ENCODE assay signal across 22 cellular contexts in genomic region chr4:67785528-67785927, GRCh38. TPM values are rescaled to one million over a fixed set of nuclear protein-coding genes. Genes with fewer than 3 reads are reported as not detected.
"Had no signal": no experiment of that assay in that cellular context is flagged by ENCODE, and none has a peak within 500 bp of the region (broad histone marks: within the 10 kb centered on the region; RNA-seq: fewer than 3 reads in every experiment).

No MANE protein-coding gene starts in this region.

- H3K27me3 ChIP-seq: adrenal gland, esophagus squamous epithelium, right lobe of liver, upper lobe of right lung had no signal

- H3K9me3 Mint-ChIP-seq: activated naive CD4-positive, alpha-beta T cell treated with anti-CD3 and anti-CD28 coated beads, Interleukin-2, amount 50 U/mL, for 72 hours; dendritic cell treated with granulocyte-macrophage colony-stimulating factor and Interleukin-4, amounts not matched to agents 40 ng/mL and 50 ng/mL, for 4 days; natural killer cell treated with Interleukin-12 subunit alpha and Interleukin-12 subunit beta and Interleukin-15 and Interleukin-18, amount 100 ng/mL, for 72 hours; stimulated activated naive B cell treated with anti-CD40 and anti-IgM and Interleukin-4, amounts not matched to agents 10 μg/mL and 1 μg/mL and 100 μg/mL, for 72 hours had no signal

- H3K4me3 Mint-ChIP-seq: dendritic cell treated with granulocyte-macrophage colony-stimulating factor and Interleukin-4, amounts not matched to agents 40 ng/mL and 50 ng/mL, for 4 days; natural killer cell treated with Interleukin-12 subunit alpha and Interleukin-12 subunit beta and Interleukin-15 and Interleukin-18, amount 100 ng/mL, for 72 hours; stimulated activated naive B cell treated with anti-CD40 and anti-IgM and Interleukin-4, amounts not matched to agents 10 μg/mL and 1 μg/mL and 100 μg/mL, for 72 hours had no signal

- H3K4me1 Mint-ChIP-seq: stimulated activated naive B cell treated with anti-CD40 and anti-IgM and Interleukin-4, amounts not matched to agents 10 μg/mL and 1 μg/mL and 100 μg/mL, for 72 hours had no signal

- H3K4me1 ChIP-seq: adrenal gland, lower lobe of right lung, parathyroid adenoma, right lobe of liver, upper lobe of right lung had no signal

- H3K27ac Mint-ChIP-seq: activated naive CD4-positive, alpha-beta T cell treated with anti-CD3 and anti-CD28 coated beads, Interleukin-2, amount 50 U/mL, for 72 hours; dendritic cell treated with granulocyte-macrophage colony-stimulating factor and Interleukin-4, amounts not matched to agents 40 ng/mL and 50 ng/mL, for 4 days; natural killer cell treated with Interleukin-12 subunit alpha and Interleukin-12 subunit beta and Interleukin-15 and Interleukin-18, amount 100 ng/mL, for 72 hours; stimulated activated naive B cell treated with anti-CD40 and anti-IgM and Interleukin-4, amounts not matched to agents 10 μg/mL and 1 μg/mL and 100 μg/mL, for 72 hours had no signal

- DNase-seq: activated CD4-positive, alpha-beta T cell treated with anti-CD3 and anti-CD28 coated beads, Interleukin-2, amount 50 U/mL, for 4 hours; activated CD4-positive, CD25-positive, alpha-beta regulatory T cell treated with anti-CD3 and anti-CD28 coated beads, Interleukin-2, amount 50 U/mL, for 72 hours; activated gamma-delta T cell treated with Interleukin-2 at 50 U/mL for 16 hours; adrenal gland; effector CD8-positive, alpha-beta T cell; esophagus squamous epithelium; hypothalamus; islet precursor cell; lower lobe of right lung; right lobe of liver; stimulated activated CD4-positive, alpha-beta T cell treated with anti-CD3 and anti-CD28 coated beads, Interleukin-4, amount 100 ng/mL, for 24 hours; stimulated activated naive B cell treated with anti-CD40 and anti-IgM and Interleukin-4, amounts not matched to agents 10 μg/mL and 1 μg/mL and 100 μg/mL, for 72 hours; T-helper 2 cell; upper lobe of right lung had no signal

- H3K27me3 Mint-ChIP-seq: dendritic cell treated with granulocyte-macrophage colony-stimulating factor and Interleukin-4, amounts not matched to agents 40 ng/mL and 50 ng/mL, for 4 days; natural killer cell treated with Interleukin-12 subunit alpha and Interleukin-12 subunit beta and Interleukin-15 and Interleukin-18, amount 100 ng/mL, for 72 hours; stimulated activated naive B cell treated with anti-CD40 and anti-IgM and Interleukin-4, amounts not matched to agents 10 μg/mL and 1 μg/mL and 100 μg/mL, for 72 hours had no signal

- H3K27ac ChIP-seq: adrenal gland, esophagus squamous epithelium, lower lobe of right lung, parathyroid adenoma, right lobe of liver, thoracic aorta, upper lobe of right lung, VCaP had no signal

- H3K36me3 Mint-ChIP-seq: activated naive CD4-positive, alpha-beta T cell treated with anti-CD3 and anti-CD28 coated beads, Interleukin-2, amount 50 U/mL, for 72 hours; natural killer cell treated with Interleukin-12 subunit alpha and Interleukin-12 subunit beta and Interleukin-15 and Interleukin-18, amount 100 ng/mL, for 72 hours; stimulated activated naive B cell treated with anti-CD40 and anti-IgM and Interleukin-4, amounts not matched to agents 10 μg/mL and 1 μg/mL and 100 μg/mL, for 72 hours had no signal

- ATAC-seq: lower lobe of right lung; natural killer cell treated with Interleukin-12 subunit alpha and Interleukin-12 subunit beta and Interleukin-15 and Interleukin-18, amount 100 ng/mL, for 72 hours; right lobe of liver; upper lobe of right lung had no signal

RNA-seq across cellular contexts. Expression of gene GNRHR, which starts 31.3 kb away (rescaled TPM):
- total RNA-seq: activated CD8-positive, alpha-beta memory T cell treated with anti-CD3 and anti-CD28 coated beads for 36 hours; activated naive CD4-positive, alpha-beta T cell treated with anti-CD3 and anti-CD28 coated beads, Interleukin-2, amount 50 U/mL, for 72 hours; cerebellum; lower lobe of right lung; natural killer cell treated with Interleukin-12 subunit alpha and Interleukin-12 subunit beta and Interleukin-15 and Interleukin-18, amount 100 ng/mL, for 72 hours; right lobe of liver; thoracic aorta; upper lobe of right lung had no signal
